Comparison of ENCODE assay signal across 26 cellular contexts in genomic region chr11:118552341-118552740, GRCh38. TPM values are rescaled to one million over a fixed set of nuclear protein-coding genes. Genes with fewer than 3 reads are reported as not detected.
"Had no signal": no experiment of that assay in that cellular context is flagged by ENCODE, and none has a peak within 500 bp of the region (broad histone marks: within the 10 kb centered on the region; RNA-seq: fewer than 3 reads in every experiment).

No MANE protein-coding gene starts in this region.

- H3K27ac ChIP-seq: hepatocyte, left lung, lower lobe of right lung, right atrium auricular region, right lobe of liver, testis, thyroid gland, transverse colon, upper lobe of left lung, vagina had no signal

- H3K4me2 ChIP-seq: hepatocyte, smooth muscle cell had no signal

- H3K27me3 ChIP-seq: hepatocyte, left lung, right atrium auricular region, right lobe of liver, testis, thyroid gland, transverse colon, upper lobe of left lung, vagina had no signal

- H3K79me2 ChIP-seq: hepatocyte had no signal

- H3K4me1 ChIP-seq: left lung, lower lobe of right lung, right atrium auricular region, right lobe of liver, testis, thyroid gland, transverse colon, upper lobe of left lung, vagina had no signal

- H2AFZ ChIP-seq: hepatocyte had no signal

- H3K9me3 ChIP-seq: left lung, lower lobe of right lung, right atrium auricular region, right lobe of liver, testis, thyroid gland, transverse colon, upper lobe of left lung, vagina had no signal

- H3K4me3 ChIP-seq: hepatocyte, left lung, lower lobe of right lung, right atrium auricular region, right lobe of liver, smooth muscle cell, testis, thyroid gland, transverse colon, upper lobe of left lung, vagina had no signal

- DNase-seq: islet precursor cell; kidney glomerular epithelial cell; left cardiac atrium; left lung; lower lobe of right lung; mammary epithelial cell; mesenchymal stem cell; naive thymus-derived CD8-positive, alpha-beta T cell; nucleus accumbens; right lobe of liver; stimulated activated CD4-positive, alpha-beta T cell treated with anti-CD3 and anti-CD28 coated beads, Interleukin-1b, Interleukin-23, amount 100 ng/mL, for 48 hours; stimulated activated CD4-positive, alpha-beta T cell treated with anti-CD3 and anti-CD28 coated beads, Interleukin-2, amount 100 ng/mL, for 48 hours; stimulated activated CD4-positive, alpha-beta T cell treated with anti-CD3 and anti-CD28 coated beads, Interleukin-4, amount 100 ng/mL, for 4 hours; stimulated activated CD8-positive, alpha-beta memory T cell treated with anti-CD3 and anti-CD28 coated beads, Interleukin-4, amount 100 ng/mL, for 48 hours; stimulated activated naive CD4-positive, alpha-beta T cell treated with Interleukin-2 at 50 U/mL for 16 hours; stimulated activated naive CD8-positive, alpha-beta T cell treated with anti-CD3 and anti-CD28 coated beads, Interleukin-15, amount 100 ng/mL, for 72 hours; testis; thyroid gland; transverse colon; upper lobe of left lung had no signal

RNA-seq across cellular contexts. Expression of gene TTC36, which starts 25.1 kb away (rescaled TPM):
- total RNA-seq: mononuclear cell, smooth muscle cell, urinary bladder, vagina had no signal
- polyA plus RNA-seq: mammary epithelial cell had no signal
